ENCODE assay signal across 28 cellular contexts in the genomic region with DNA sequence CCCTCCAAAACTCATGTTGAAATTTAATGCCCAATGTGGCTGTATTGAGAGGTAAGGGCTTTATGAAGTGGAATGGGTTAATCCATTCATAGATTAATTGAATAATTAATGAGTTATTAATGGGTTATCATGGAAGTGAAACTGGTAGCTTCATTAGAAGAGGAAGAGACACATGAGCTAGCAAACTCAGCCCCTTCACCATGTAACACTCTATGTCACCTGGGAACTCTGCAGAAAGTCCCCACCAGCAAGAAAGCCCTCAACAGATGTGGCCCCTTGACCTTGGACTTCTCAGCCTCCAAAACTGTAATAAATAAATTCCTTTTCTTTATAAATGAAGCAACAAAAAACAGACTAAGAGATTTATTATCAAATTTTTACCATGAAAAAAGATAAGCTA.
"Had no signal": no experiment of that assay in that cellular context is flagged by ENCODE, and none has a peak within 500 bp of the region (broad histone marks: within the 10 kb centered on the region; RNA-seq: fewer than 3 reads in every experiment).

No MANE protein-coding gene starts in this region.

- DNase-seq: cortex of kidney; effector memory CD8-positive, alpha-beta T cell; erythroblast; esophagus squamous epithelium; foreskin melanocyte; hypothalamus; immature natural killer cell; islet precursor cell; kidney glomerular epithelial cell; left colon; left ventricle myocardium inferior; lower lobe of right lung; mucosa of descending colon; naive thymus-derived CD4-positive, alpha-beta T cell; sigmoid colon; stimulated activated CD4-positive, alpha-beta T cell treated with anti-CD3 and anti-CD28 coated beads, Interleukin-2, amount 100 ng/mL, for 24 hours; stimulated activated CD4-positive, alpha-beta T cell treated with anti-CD3 and anti-CD28 coated beads, Interleukin-4, amount 100 ng/mL, for 24 hours; stimulated activated naive CD8-positive, alpha-beta T cell treated with anti-CD3 and anti-CD28 coated beads, Interleukin-15, Interleukin-2, amounts not matched to agents 100 U/mL and 50 U/mL, for 24 hours; substantia nigra; testis; tibial artery had no signal

- H3K79me2 ChIP-seq: parathyroid adenoma had no signal

- H3K27me3 Mint-ChIP-seq: effector memory CD8-positive, alpha-beta T cell; type B pancreatic cell had no signal

- H2AFZ ChIP-seq: neural progenitor cell, parathyroid adenoma had no signal

- H3K4me3 ChIP-seq: esophagus squamous epithelium, left ventricle myocardium inferior, lower lobe of right lung, mucosa of descending colon, neural progenitor cell, prostate gland, right atrium auricular region, sigmoid colon, testis, tibial artery had no signal

- H3K27ac Mint-ChIP-seq: effector memory CD8-positive, alpha-beta T cell; naive thymus-derived CD4-positive, alpha-beta T cell; nephron; neural progenitor cell; stimulated activated effector memory CD8-positive, alpha-beta T cell treated with anti-CD3 and anti-CD28 coated beads, Interleukin-12 subunit alpha, Interleukin-12 subunit beta, amount 100 ng/mL, for 72 hours; type B pancreatic cell had no signal

- H3K4me1 ChIP-seq: parathyroid adenoma, testis had no signal

- H3K36me3 Mint-ChIP-seq: immature natural killer cell; stimulated activated effector memory CD8-positive, alpha-beta T cell treated with anti-CD3 and anti-CD28 coated beads, Interleukin-12 subunit alpha, Interleukin-12 subunit beta, amount 100 ng/mL, for 72 hours; type B pancreatic cell had no signal

- H3K9me3 ChIP-seq: esophagus squamous epithelium, left ventricle myocardium inferior, lower lobe of right lung, mucosa of descending colon, prostate gland, right atrium auricular region, sigmoid colon, testis, tibial artery had no signal

- H3K4me2 ChIP-seq: neural progenitor cell had no signal

- ATAC-seq: effector memory CD8-positive, alpha-beta T cell; left colon; lower lobe of right lung; mucosa of descending colon; naive thymus-derived CD4-positive, alpha-beta T cell; stimulated activated effector memory CD8-positive, alpha-beta T cell treated with anti-CD3 and anti-CD28 coated beads, Interleukin-12 subunit alpha, Interleukin-12 subunit beta, amount 100 ng/mL, for 72 hours; stimulated activated naive CD8-positive, alpha-beta T cell treated with anti-CD3 and anti-CD28 coated beads, Interleukin-15, Interleukin-2, amounts not matched to agents 100 U/mL and 50 U/mL, for 24 hours had no signal

- H3K27ac ChIP-seq: esophagus squamous epithelium, left ventricle myocardium inferior, lower lobe of right lung, neural progenitor cell, parathyroid adenoma, prostate gland, right atrium auricular region, testis, tibial artery had no signal

- H3K4me3 Mint-ChIP-seq: effector memory CD8-positive, alpha-beta T cell; immature natural killer cell; naive thymus-derived CD4-positive, alpha-beta T cell; nephron; neural progenitor cell; stimulated activated effector memory CD8-positive, alpha-beta T cell treated with anti-CD3 and anti-CD28 coated beads, Interleukin-12 subunit alpha, Interleukin-12 subunit beta, amount 100 ng/mL, for 72 hours; type B pancreatic cell had no signal

- H3K9ac ChIP-seq: neural progenitor cell, parathyroid adenoma had no signal

- H3K9me3 Mint-ChIP-seq: effector memory CD8-positive, alpha-beta T cell; immature natural killer cell; naive thymus-derived CD4-positive, alpha-beta T cell; nephron; stimulated activated effector memory CD8-positive, alpha-beta T cell treated with anti-CD3 and anti-CD28 coated beads, Interleukin-12 subunit alpha, Interleukin-12 subunit beta, amount 100 ng/mL, for 72 hours; type B pancreatic cell had no signal

- H3K36me3 ChIP-seq: esophagus squamous epithelium, left ventricle myocardium inferior, lower lobe of right lung, neural progenitor cell, prostate gland, right atrium auricular region, sigmoid colon, tibial artery had no signal

- H3K27me3 ChIP-seq: esophagus squamous epithelium, neural progenitor cell, right atrium auricular region, sigmoid colon, testis, tibial artery had no signal
